In genomic region chr3:127059032-127059560, GRCh38 we compare ENCODE assay signal across 19 cellular contexts.
DNase-seq lines count a peak whose midpoint lies in the region; ATAC-seq and TF ChIP-seq lines count a peak whose summit lies in the region.
"Had no signal": no experiment of that assay in that cellular context is flagged by ENCODE, and none has a peak within 500 bp of the region (broad histone marks: within the 10 kb centered on the region; RNA-seq: fewer than 3 reads in every experiment).

No MANE protein-coding gene starts in this region.

- H2BK12ac ChIP-seq in mesenchymal stem cell (ENCODE audit: low read length in 2 of 2), result no peak overlapping the region

- no peak overlapping the region for H3K14ac ChIP-seq in mesenchymal stem cell (ENCODE audit: low read length in 2 of 2)

- in situ Hi-C loops in GM23248 (cut with MboI), result no loop called here

- H3K36me3 ChIP-seq in GM23248 (ENCODE audit: low read depth) (no peaks in the 10 kb centered on the region), mesenchymal stem cell (ENCODE audit: control insufficient read depth in 1 of 2, insufficient read depth in 2 of 2, low read depth in 1 of 2, low read length in 2 of 2) (no peaks in the 10 kb centered on the region)
- H3K36me3 ChIP-seq: BLaER1 treated with 17β-estradiol and CSF1 and Interleukin-3, amounts not matched to agents 10 nM and 100 nM had no signal

- H4K8ac ChIP-seq in mesenchymal stem cell (ENCODE audit: low read length), result no peak overlapping the region

- H2AK5ac ChIP-seq in mesenchymal stem cell (ENCODE audit: low read length, severe bottlenecking), result no peak overlapping the region

- no peaks in the 10 kb centered on the region; the same call in 1 of the 2 replicates for H3K4me1 ChIP-seq in GM23248 (ENCODE audit: insufficient read depth)
- no peaks in the 10 kb centered on the region for H3K4me1 ChIP-seq in mesenchymal stem cell (ENCODE audit: control insufficient read depth, insufficient read depth, low read depth, low read length)
- H3K4me1 ChIP-seq: A549; BLaER1 treated with 17β-estradiol and CSF1 and Interleukin-3, amounts not matched to agents 10 nM and 100 nM had no signal

- H3K9me2 ChIP-seq in GM23248 (ENCODE audit: insufficient read depth), result no peaks in the 10 kb centered on the region

- H2AFZ ChIP-seq in GM23248 (no peak overlapping the region), mesenchymal stem cell (ENCODE audit: low read depth, low read length) (no peak overlapping the region)

- TF ChIP-seq CTCF in AG09309 (IDR thresholded peaks at IDR 0.05; ENCODE audit: control insufficient read depth, insufficient read depth, low read depth, low read length, missing control alignments) (no peak), fibroblast of mammary gland (conservative IDR thresholded peaks at IDR 0.05; ENCODE audit: control insufficient read depth, insufficient read depth, low read depth, low read length) (no peak), endothelial cell (IDR thresholded peaks at IDR 0.05; ENCODE audit: unreplicated experiment) (no peak)

- no peaks in the 10 kb centered on the region for H4K20me1 ChIP-seq in GM23248 (ENCODE audit: insufficient read depth)

- H3K27ac ChIP-seq in GM23248, result no peak overlapping the region
- no peak overlapping the region for H3K27ac ChIP-seq in mesenchymal stem cell (ENCODE audit: low read length, poor library complexity, severe bottlenecking)
- H3K27ac ChIP-seq: 22Rv1; A549; BLaER1 treated with 17β-estradiol and CSF1 and Interleukin-3, amounts not matched to agents 10 nM and 100 nM had no signal

- no peak overlapping the region for H3K4ac ChIP-seq in mesenchymal stem cell (ENCODE audit: low read depth in 1 of 2, low read length in 2 of 2)

- H3K4me3 ChIP-seq in AG09309 (ENCODE audit: control insufficient read depth, low read depth, low read length) (no peak overlapping the region), GM23248 (no peak overlapping the region), fibroblast of mammary gland (ENCODE audit: control insufficient read depth, low read depth, low read length) (no peak overlapping the region), mesenchymal stem cell (ENCODE audit: insufficient read depth in 1 of 2, low read depth in 1 of 2, low read length in 2 of 2) (no peak overlapping the region)
- H3K4me3 ChIP-seq: A549; BLaER1 treated with 17β-estradiol and CSF1 and Interleukin-3, amounts not matched to agents 10 nM and 100 nM; K562 had no signal

- H3K9me3 ChIP-seq in GM23248 (ENCODE audit: low read depth), result no peaks in the 10 kb centered on the region
- peaks cover 11% of the 10 kb centered on the region for H3K9me3 ChIP-seq in mesenchymal stem cell (ENCODE audit: control insufficient read depth, low read length)

- H3K4me2 ChIP-seq in GM23248 (ENCODE audit: unreplicated experiment) (no peak overlapping the region), mesenchymal stem cell (ENCODE audit: low read length, poor library complexity, severe bottlenecking) (no peak overlapping the region)
- H3K4me2 ChIP-seq: A549; BLaER1 treated with 17β-estradiol and CSF1 and Interleukin-3, amounts not matched to agents 10 nM and 100 nM had no signal

- DNase-seq in AG09309 (ENCODE audit: low read depth), result peak; percentile 5
- peak; percentile 73 for DNase-seq in GM23248
- DNase-seq in fibroblast of mammary gland (ENCODE audit: low read depth), result peak; percentile 82
- no peak for DNase-seq in mesenchymal stem cell
- no peak for DNase-seq in endothelial cell (ENCODE audit: low spot score)
- DNase-seq in foreskin melanocyte, result no peak
- no peak for DNase-seq in NCI-H2227 treated with DMSO at 0.1 percent for 48 hours (lab: John Stamatoyannopoulos, UW)
- DNase-seq: Calu3; CD8-positive, alpha-beta T cell; DMS79 treated with DMSO at 0.1 percent for 48 hours; GF-D8; HCEC 1CT; IMR-90 had no signal

- no peak overlapping the region for H3K23ac ChIP-seq in mesenchymal stem cell (ENCODE audit: low read length in 2 of 2)

- H2BK5ac ChIP-seq in mesenchymal stem cell (ENCODE audit: low read depth, low read length, poor library complexity, severe bottlenecking), result no peak overlapping the region

- WGBS in GM23248 (ENCODE audit: low coverage in 1 of 2, low lambda C conversion rate in 2 of 2, missing lambda C conversion rate in 2 of 2), 2 experiments, result 11 to 14% methylated on average over 5 of the region's 5 CpGs
- 81% methylated on average over 5 of the region's 5 CpGs for WGBS in mesenchymal stem cell

- H3K27ac Mint-ChIP-seq in endothelial cell (ENCODE audit: unreplicated experiment), result no peak overlapping the region
- H3K27ac Mint-ChIP-seq: B cell; CD8-positive, alpha-beta T cell had no signal

- H2BK15ac ChIP-seq in mesenchymal stem cell (ENCODE audit: low read depth, poor library complexity, severe bottlenecking), result no peak overlapping the region

- H3K27me3 ChIP-seq in GM23248 (replicated peaks; ENCODE audit: insufficient read depth), result peaks cover 4% of the 10 kb centered on the region; the same call in 1 of the 2 replicates
- peaks cover 0 to 11% of the 10 kb centered on the region in 2 experiments for H3K27me3 ChIP-seq in mesenchymal stem cell (ENCODE audit: control insufficient read depth in 1 of 2, insufficient read depth in 1 of 2, low read length in 2 of 2)

- H3K4me3 Mint-ChIP-seq in endothelial cell (ENCODE audit: unreplicated experiment), result no peak overlapping the region
- H3K4me3 Mint-ChIP-seq: B cell; CD8-positive, alpha-beta T cell had no signal

- H3K79me1 ChIP-seq in mesenchymal stem cell (replicated peaks; ENCODE audit: low read length, poor library complexity, severe bottlenecking), result no peaks in the 10 kb centered on the region

- no peaks in the 10 kb centered on the region for H3K79me2 ChIP-seq in GM23248 (ENCODE audit: insufficient read depth)

- H3F3A ChIP-seq in GM23248 (ENCODE audit: insufficient read depth), result no peaks in the 10 kb centered on the region

- H3K9ac ChIP-seq in GM23248, result no peak overlapping the region
- peak overlapping the region; percentile 19 for H3K9ac ChIP-seq in mesenchymal stem cell (ENCODE audit: low read length)
- H3K9ac ChIP-seq: BLaER1 treated with 17β-estradiol and CSF1 and Interleukin-3, amounts not matched to agents 10 nM and 100 nM had no signal

- H4K91ac ChIP-seq in mesenchymal stem cell (ENCODE audit: low read length), result no peak overlapping the region

- peaks cover 2% of the 10 kb centered on the region for H3K27me3 Mint-ChIP-seq in endothelial cell (ENCODE audit: unreplicated experiment)

- no peaks in the 10 kb centered on the region for H3K36me3 Mint-ChIP-seq in endothelial cell (ENCODE audit: low read depth, unreplicated experiment)
- H3K36me3 Mint-ChIP-seq: CD8-positive, alpha-beta T cell had no signal

- no peak for ATAC-seq in GM18505 (IDR thresholded peaks at IDR 0.05; ENCODE audit: unreplicated experiment)
- ATAC-seq: A549; CD8-positive, alpha-beta T cell; K562 had no signal

- no peak for TF ChIP-seq POLR2A in GM18505 (IDR thresholded peaks at IDR 0.05; ENCODE audit: borderline replicate concordance, extremely low read depth, insufficient read depth, insufficient read length)

- H3K4me1 Mint-ChIP-seq in endothelial cell (ENCODE audit: unreplicated experiment), result no peaks in the 10 kb centered on the region
- H3K4me1 Mint-ChIP-seq: B cell had no signal

- H3K9me3 Mint-ChIP-seq in endothelial cell (ENCODE audit: unreplicated experiment), result no peaks in the 10 kb centered on the region

- H3K18ac ChIP-seq in mesenchymal stem cell (ENCODE audit: low read depth in 1 of 2, low read length in 2 of 2), result no peak overlapping the region

- H2BK120ac ChIP-seq in mesenchymal stem cell (ENCODE audit: low read depth, low read length), result no peak overlapping the region

Comparison
In these comparisons a context has a peak if more than half of its experiments do, and no peak if none do; other contexts are left out.
1. DNase-seq: peak in AG09309 (single experiment), GM23248 (single experiment) and fibroblast of mammary gland (single experiment); none in mesenchymal stem cell (single experiment), endothelial cell (single experiment), foreskin melanocyte (single experiment) and NCI-H2227 treated with DMSO at 0.1 percent for 48 hours (single experiment).